ENCODE assay signal across 8 cellular contexts in the genomic region with DNA sequence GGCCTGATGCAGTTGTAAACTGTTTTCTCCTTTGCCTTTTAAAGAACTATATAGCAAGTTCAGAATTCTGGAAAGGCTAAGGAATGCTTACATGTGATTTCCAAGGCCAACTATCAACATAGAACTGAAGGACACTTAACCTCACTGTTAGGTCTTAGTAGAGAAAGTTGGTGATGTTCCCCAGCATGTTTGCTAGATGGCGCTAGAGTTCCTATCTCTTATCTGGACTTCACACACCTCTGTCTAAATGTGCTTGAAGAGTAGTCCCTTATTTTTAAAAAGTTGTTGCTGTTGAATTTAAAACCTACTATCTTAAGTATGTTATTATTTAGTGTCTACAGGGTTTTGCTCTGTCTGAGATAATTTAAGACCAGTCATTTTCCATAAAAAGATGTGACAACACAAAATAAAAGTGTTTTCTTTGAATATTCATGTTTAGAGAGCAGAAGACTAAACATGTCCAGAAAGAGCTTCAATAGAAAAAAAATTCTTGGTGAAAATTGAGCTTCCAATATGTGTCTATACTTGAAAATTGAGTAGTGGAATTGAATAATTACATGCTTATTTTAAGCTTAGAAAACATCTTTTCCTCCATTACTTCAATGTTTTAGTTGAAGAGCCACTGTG.
DNase-seq lines count a peak whose midpoint lies in the region; ATAC-seq and TF ChIP-seq lines count a peak whose summit lies in the region.

No MANE protein-coding gene starts in this region.

- TF ChIP-seq CTCF in AG10803 (conservative IDR thresholded peaks at IDR 0.05; ENCODE audit: low read length) = peak; percentile 37

- H3K4me3 ChIP-seq in AG10803 (ENCODE audit: low read length) = no peak overlapping the region

- no peak for DNase-seq in AG10803 (ENCODE audit: low read depth)
- peak; percentile 9 for DNase-seq in NCI-H226
- peak; percentile 52 to 55 for DNase-seq in erythroblast (lab: John Stamatoyannopoulos, UW)
- DNase-seq in activated naive CD4-positive, alpha-beta T cell (lab: John Stamatoyannopoulos, UW) = no peak
- no peak for DNase-seq in AG20443 (ENCODE audit: low spot score)

- no peak for TF ChIP-seq POLR2A in erythroblast (IDR thresholded peaks at IDR 0.05; ENCODE audit: low read length)

- ATAC-seq in GM18909 (IDR thresholded peaks at IDR 0.05; ENCODE audit: poor library complexity, unreplicated experiment) (peak; percentile 60), HG03135 (IDR thresholded peaks at IDR 0.05; ENCODE audit: unreplicated experiment) (no peak), HG02759 (IDR thresholded peaks at IDR 0.05; ENCODE audit: unreplicated experiment) (no peak)

Comparison
In these comparisons a context has a peak if more than half of its experiments do, and no peak if none do; other contexts are left out.
1. DNase-seq: peak in NCI-H226 (single experiment) and erythroblast (2 of 2); none in AG10803 (single experiment), activated naive CD4-positive, alpha-beta T cell (0 of 4) and AG20443 (single experiment).